ENCODE assay signal across 12 cellular contexts in the genomic region with DNA sequence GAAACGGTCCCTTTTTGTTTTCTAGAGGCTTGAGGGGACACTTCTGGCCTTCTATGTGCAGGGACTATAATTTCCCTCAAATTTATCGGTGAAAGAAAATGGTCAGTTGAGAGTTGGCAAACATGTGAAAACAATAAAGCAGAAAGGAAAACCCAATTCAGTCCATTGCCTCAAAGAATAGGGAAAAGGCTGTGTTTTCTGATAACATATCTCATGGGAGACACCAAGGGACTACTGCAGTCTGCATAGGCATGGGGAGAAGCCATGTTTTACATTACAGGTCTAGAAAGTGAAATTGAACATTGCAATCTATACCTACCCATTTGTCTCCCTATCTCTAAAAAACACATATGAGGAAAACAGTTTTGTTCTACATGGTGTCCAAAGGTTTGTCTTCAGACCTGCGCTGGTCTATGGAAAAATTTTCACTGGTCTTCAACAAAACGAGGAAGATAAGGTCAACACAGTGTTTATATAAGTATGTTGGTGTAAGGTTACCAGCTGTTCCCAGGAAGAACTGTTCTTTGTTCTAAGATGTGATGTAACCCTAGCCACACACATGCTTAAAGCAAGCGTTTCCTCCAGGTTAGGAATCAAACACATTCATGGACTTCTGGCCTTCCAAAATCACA.
DNase-seq lines count a peak whose midpoint lies in the region; ATAC-seq and TF ChIP-seq lines count a peak whose summit lies in the region.
"Had no signal": no experiment of that assay in that cellular context is flagged by ENCODE, and none has a peak within 500 bp of the region (broad histone marks: within the 10 kb centered on the region; RNA-seq: fewer than 3 reads in every experiment).

No MANE protein-coding gene starts in this region.

- H3K4me3 Mint-ChIP-seq in type B pancreatic cell = peak overlapping the region; percentile 17
- H3K4me3 Mint-ChIP-seq: memory B cell had no signal

- H3K9me3 ChIP-seq in SK-N-SH = no peaks in the 10 kb centered on the region
- H3K9me3 ChIP-seq: BLaER1 had no signal

- H4K20me1 ChIP-seq in SK-N-SH (ENCODE audit: insufficient read depth) = no peaks in the 10 kb centered on the region
- H4K20me1 ChIP-seq: BLaER1 had no signal

- no peak for ATAC-seq in SK-N-SH treated with all-trans-retinoic acid at 6 μM for 48 hours
- ATAC-seq in GM21737 (IDR thresholded peaks at IDR 0.05; ENCODE audit: unreplicated experiment) = no peak
- ATAC-seq in HG03439 (IDR thresholded peaks at IDR 0.05; ENCODE audit: unreplicated experiment) = no peak
- ATAC-seq: Panc1 had no signal

- no peaks in the 10 kb centered on the region for H3K27me3 Mint-ChIP-seq in type B pancreatic cell

- H3K9me2 ChIP-seq in SK-N-SH = no peaks in the 10 kb centered on the region

- no peaks in the 10 kb centered on the region for H3K9me3 Mint-ChIP-seq in type B pancreatic cell
- H3K9me3 Mint-ChIP-seq: memory B cell had no signal

- no peaks in the 10 kb centered on the region for H3K79me2 ChIP-seq in SK-N-SH (ENCODE audit: insufficient read depth)

- H3K27me3 ChIP-seq in SK-N-SH (ENCODE audit: insufficient read depth) = no peaks in the 10 kb centered on the region
- H3K27me3 ChIP-seq: BLaER1 had no signal

- no peaks in the 10 kb centered on the region for H3K4me1 ChIP-seq in SK-N-SH (ENCODE audit: control insufficient read depth in 1 of 2, insufficient read depth in 2 of 2, low read depth in 1 of 2, low read length in 1 of 2)
- H3K4me1 ChIP-seq: BLaER1 had no signal

- H3K27ac ChIP-seq in SK-N-SH (ENCODE audit: low read depth in 2 of 2, low read length in 1 of 2) = no peak overlapping the region
- H3K27ac ChIP-seq: BLaER1 had no signal

- no peak overlapping the region for H3K4me3 ChIP-seq in SK-N-SH (ENCODE audit: low read depth in 2 of 2, low read length in 1 of 2)
- H3K4me3 ChIP-seq: BLaER1 had no signal

- no peak for TF ChIP-seq RAD21 in SK-N-SH (IDR thresholded peaks at IDR 0.05; ENCODE audit: low read length)

- no peaks in the 10 kb centered on the region for H3K36me3 ChIP-seq in SK-N-SH (replicated peaks in 1 of 2; ENCODE audit: control insufficient read depth in 1 of 2, insufficient read depth in 2 of 2, low read length in 1 of 2)
- H3K36me3 ChIP-seq: BLaER1 had no signal

- TF ChIP-seq EP300 in SK-N-SH (IDR thresholded peaks at IDR 0.05; ENCODE audit: borderline replicate concordance in 1 of 2, low read depth in 1 of 2, low read length in 1 of 2) = no peak

- TF ChIP-seq CTCF in SK-N-SH (IDR thresholded peaks at IDR 0.05) = no peak
- TF ChIP-seq CTCF in type B pancreatic cell (conservative IDR thresholded peaks at IDR 0.05) = no peak

- CTCF ChIA-PET in SK-N-SH (lab: Yijun Ruan, JAX) = no interaction called here

- H3K36me3 Mint-ChIP-seq in type B pancreatic cell = no peaks in the 10 kb centered on the region
- H3K36me3 Mint-ChIP-seq: memory B cell had no signal

- no peaks in the 10 kb centered on the region for H3F3A ChIP-seq in SK-N-SH (replicated peaks; ENCODE audit: insufficient read depth)

- no peak overlapping the region for H3K9ac ChIP-seq in SK-N-SH
- H3K9ac ChIP-seq: BLaER1 had no signal

- DNase-seq in SK-N-SH (no peak), OCI-M2 (lab: John Stamatoyannopoulos, UW; ENCODE audit: unreplicated experiment) (peak; percentile 39), fibroblast of peridontal ligament (ENCODE audit: extremely low read depth) (peak; percentile 54), type B pancreatic cell (ENCODE audit: extremely low spot score, unreplicated experiment) (no peak), inferior parietal cortex (ENCODE audit: extremely low spot score) (no peak)
- DNase-seq: stimulated activated CD4-positive, alpha-beta T cell treated with anti-CD3 and anti-CD28 coated beads, Interleukin-4, amount 100 ng/mL, for 4 hours had no signal

- H3K27ac Mint-ChIP-seq in type B pancreatic cell = peak overlapping the region; percentile 51
- H3K27ac Mint-ChIP-seq: memory B cell had no signal

- POLR2A ChIA-PET in SK-N-SH (lab: Yijun Ruan, JAX) = no interaction called here

- H3K4me2 ChIP-seq in SK-N-SH = no peak overlapping the region
- H3K4me2 ChIP-seq: BLaER1 had no signal

- H3K4me1 Mint-ChIP-seq in type B pancreatic cell (ENCODE audit: unreplicated experiment) = peaks cover 28% of the 10 kb centered on the region

- WGBS in SK-N-SH (ENCODE audit: low lambda C conversion rate) = 78% methylated on average over 5 of the region's 5 CpGs

- H2AFZ ChIP-seq in SK-N-SH (ENCODE audit: low read depth) = no peak overlapping the region

TF ChIP-seq in SK-N-SH, 30 proteins besides CTCF, POLR2A, EP300 and RAD21:
- no peak for TF ChIP-seq RCOR1 (IDR thresholded peaks at IDR 0.05; ENCODE audit: low read length)
- peak; percentile 28; the same call in 1 of the 2 replicates for TF ChIP-seq TCF12 (IDR thresholded peaks at IDR 0.05)
TF ChIP-seq in SK-N-SH: peak in this region for 1.

TF ChIP-seq in SK-N-SH treated with all-trans-retinoic acid at 6 μM for 48 hours, 23 proteins besides CTCF, POLR2A, EP300 and RAD21:
- TF ChIP-seq ESRRG (CRISPR knock-in tag; IDR thresholded peaks at IDR 0.05) (no peak), GLIS3 (CRISPR knock-in tag; IDR thresholded peaks at IDR 0.05) (no peak), ARNTL (CRISPR knock-in tag; IDR thresholded peaks at IDR 0.05; ENCODE audit: borderline replicate concordance, low read depth) (no peak), ZC3H10 (CRISPR knock-in tag; IDR thresholded peaks at IDR 0.05) (no peak), ISL1 (CRISPR knock-in tag; IDR thresholded peaks at IDR 0.05) (no peak), SNAI2 (CRISPR knock-in tag; IDR thresholded peaks at IDR 0.05) (no peak), RARB (CRISPR knock-in tag; IDR thresholded peaks at IDR 0.05) (no peak), ZNF8 (CRISPR knock-in tag; IDR thresholded peaks at IDR 0.05) (no peak), ZNF565 (CRISPR knock-in tag; conservative IDR thresholded peaks at IDR 0.05; ENCODE audit: low read depth) (no peak)
- TF ChIP-seq, protein P1, sequence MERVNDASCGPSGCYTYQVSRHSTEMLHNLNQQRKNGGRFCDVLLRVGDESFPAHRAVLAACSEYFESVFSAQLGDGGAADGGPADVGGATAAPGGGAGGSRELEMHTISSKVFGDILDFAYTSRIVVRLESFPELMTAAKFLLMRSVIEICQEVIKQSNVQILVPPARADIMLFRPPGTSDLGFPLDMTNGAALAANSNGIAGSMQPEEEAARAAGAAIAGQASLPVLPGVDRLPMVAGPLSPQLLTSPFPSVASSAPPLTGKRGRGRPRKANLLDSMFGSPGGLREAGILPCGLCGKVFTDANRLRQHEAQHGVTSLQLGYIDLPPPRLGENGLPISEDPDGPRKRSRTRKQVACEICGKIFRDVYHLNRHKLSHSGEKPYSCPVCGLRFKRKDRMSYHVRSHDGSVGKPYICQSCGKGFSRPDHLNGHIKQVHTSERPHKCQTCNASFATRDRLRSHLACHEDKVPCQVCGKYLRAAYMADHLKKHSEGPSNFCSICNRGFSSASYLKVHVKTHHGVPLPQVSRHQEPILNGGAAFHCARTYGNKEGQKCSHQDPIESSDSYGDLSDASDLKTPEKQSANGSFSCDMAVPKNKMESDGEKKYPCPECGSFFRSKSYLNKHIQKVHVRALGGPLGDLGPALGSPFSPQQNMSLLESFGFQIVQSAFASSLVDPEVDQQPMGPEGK (CRISPR knock-in tag; IDR thresholded peaks at IDR 0.05; ENCODE audit: borderline replicate concordance) = no peak
- TF ChIP-seq, protein P2, sequence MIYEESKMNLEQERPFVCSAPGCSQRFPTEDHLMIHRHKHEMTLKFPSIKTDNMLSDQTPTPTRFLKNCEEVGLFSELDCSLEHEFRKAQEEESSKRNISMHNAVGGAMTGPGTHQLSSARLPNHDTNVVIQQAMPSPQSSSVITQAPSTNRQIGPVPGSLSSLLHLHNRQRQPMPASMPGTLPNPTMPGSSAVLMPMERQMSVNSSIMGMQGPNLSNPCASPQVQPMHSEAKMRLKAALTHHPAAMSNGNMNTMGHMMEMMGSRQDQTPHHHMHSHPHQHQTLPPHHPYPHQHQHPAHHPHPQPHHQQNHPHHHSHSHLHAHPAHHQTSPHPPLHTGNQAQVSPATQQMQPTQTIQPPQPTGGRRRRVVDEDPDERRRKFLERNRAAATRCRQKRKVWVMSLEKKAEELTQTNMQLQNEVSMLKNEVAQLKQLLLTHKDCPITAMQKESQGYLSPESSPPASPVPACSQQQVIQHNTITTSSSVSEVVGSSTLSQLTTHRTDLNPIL (CRISPR knock-in tag; IDR thresholded peaks at IDR 0.05; ENCODE audit: low read depth) = no peak
- TF ChIP-seq, protein P3, sequence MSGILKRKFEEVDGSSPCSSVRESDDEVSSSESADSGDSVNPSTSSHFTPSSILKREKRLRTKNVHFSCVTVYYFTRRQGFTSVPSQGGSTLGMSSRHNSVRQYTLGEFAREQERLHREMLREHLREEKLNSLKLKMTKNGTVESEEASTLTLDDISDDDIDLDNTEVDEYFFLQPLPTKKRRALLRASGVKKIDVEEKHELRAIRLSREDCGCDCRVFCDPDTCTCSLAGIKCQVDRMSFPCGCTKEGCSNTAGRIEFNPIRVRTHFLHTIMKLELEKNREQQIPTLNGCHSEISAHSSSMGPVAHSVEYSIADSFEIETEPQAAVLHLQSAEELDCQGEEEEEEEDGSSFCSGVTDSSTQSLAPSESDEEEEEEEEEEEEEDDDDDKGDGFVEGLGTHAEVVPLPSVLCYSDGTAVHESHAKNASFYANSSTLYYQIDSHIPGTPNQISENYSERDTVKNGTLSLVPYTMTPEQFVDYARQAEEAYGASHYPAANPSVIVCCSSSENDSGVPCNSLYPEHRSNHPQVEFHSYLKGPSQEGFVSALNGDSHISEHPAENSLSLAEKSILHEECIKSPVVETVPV (CRISPR knock-in tag; IDR thresholded peaks at IDR 0.05) = no peak

Comparison
In these comparisons a context has a peak if more than half of its experiments do, and no peak if none do; other contexts are left out.
1. DNase-seq: peak in OCI-M2 (single experiment) and fibroblast of peridontal ligament (single experiment); none in SK-N-SH (single experiment), type B pancreatic cell (single experiment) and inferior parietal cortex (single experiment).